ENCODE assay signal across 1 cellular context in genomic region chr18:55587341-55588000, GRCh38.
TF ChIP-seq lines count a peak whose summit lies in the region.

No MANE protein-coding gene starts in this region.

TF ChIP-seq in A549, 52 proteins besides CTCF, POLR2A, EP300 and RAD21 (continued from another document):
- TF ChIP-seq HMGXB4 (CRISPR knock-in tag; IDR thresholded peaks at IDR 0.05; ENCODE audit: borderline replicate concordance), result no peak
- TF ChIP-seq CHD2 (IDR thresholded peaks at IDR 0.05; ENCODE audit: low read length, partially characterized antibody), result no peak
- no peak for TF ChIP-seq HOXA7 (CRISPR knock-in tag; IDR thresholded peaks at IDR 0.05)
- TF ChIP-seq ZFP36 (IDR thresholded peaks at IDR 0.05; ENCODE audit: borderline replicate concordance, partially characterized antibody), result no peak
- TF ChIP-seq EHF (CRISPR knock-in tag; IDR thresholded peaks at IDR 0.05), result no peak
- TF ChIP-seq HES2 (IDR thresholded peaks at IDR 0.05), result no peak
- TF ChIP-seq TFCP2L1 (CRISPR knock-in tag; IDR thresholded peaks at IDR 0.05), result no peak
- no peak for TF ChIP-seq MYC (IDR thresholded peaks at IDR 0.05; ENCODE audit: borderline replicate concordance, low read length)
TF ChIP-seq in A549: peak in this region for 0.
